ENCODE assay signal across 1 cellular context in the genomic region with DNA sequence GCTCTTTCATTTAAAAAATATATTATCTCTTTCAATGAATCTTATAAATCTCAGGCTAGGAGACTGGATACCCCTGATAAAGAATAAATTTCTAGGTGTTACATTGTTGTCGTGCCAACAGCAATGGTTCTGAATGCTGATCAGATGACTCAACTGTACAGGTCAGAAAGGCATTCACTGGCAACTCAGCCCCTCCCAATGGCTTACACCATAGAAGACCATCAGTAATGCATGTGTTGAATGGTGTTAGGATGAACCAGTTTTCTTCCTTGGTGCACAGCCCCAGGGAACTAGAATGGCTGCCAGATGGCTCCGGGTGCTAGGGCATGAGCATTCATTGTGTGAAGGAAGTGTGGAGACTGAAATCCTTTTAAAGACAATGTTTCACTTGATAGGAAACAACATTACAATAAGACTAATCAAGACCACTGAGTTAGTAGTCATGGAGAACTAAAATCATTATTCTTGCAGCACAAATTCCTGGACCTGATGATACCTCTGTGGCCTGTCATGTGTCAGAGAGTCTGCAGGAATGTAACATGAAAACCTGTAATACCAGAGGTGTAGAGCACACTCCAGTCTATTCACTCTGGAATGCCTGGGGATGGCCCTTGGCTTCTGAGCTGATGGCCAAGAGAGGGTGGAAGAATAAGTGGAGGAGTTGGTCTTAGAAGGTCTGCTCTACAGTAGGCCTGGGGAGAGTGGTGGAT.
TF ChIP-seq lines count a peak whose summit lies in the region.

No MANE protein-coding gene starts in this region.

TF ChIP-seq in neural cell, 6 proteins besides CTCF, POLR2A, EP300 and RAD21 (continued from another document):
- TF ChIP-seq SMC3 (conservative IDR thresholded peaks at IDR 0.05; ENCODE audit: poor library complexity): no peak
